8 cellular contexts compared by ENCODE assay signal in the genomic region with DNA sequence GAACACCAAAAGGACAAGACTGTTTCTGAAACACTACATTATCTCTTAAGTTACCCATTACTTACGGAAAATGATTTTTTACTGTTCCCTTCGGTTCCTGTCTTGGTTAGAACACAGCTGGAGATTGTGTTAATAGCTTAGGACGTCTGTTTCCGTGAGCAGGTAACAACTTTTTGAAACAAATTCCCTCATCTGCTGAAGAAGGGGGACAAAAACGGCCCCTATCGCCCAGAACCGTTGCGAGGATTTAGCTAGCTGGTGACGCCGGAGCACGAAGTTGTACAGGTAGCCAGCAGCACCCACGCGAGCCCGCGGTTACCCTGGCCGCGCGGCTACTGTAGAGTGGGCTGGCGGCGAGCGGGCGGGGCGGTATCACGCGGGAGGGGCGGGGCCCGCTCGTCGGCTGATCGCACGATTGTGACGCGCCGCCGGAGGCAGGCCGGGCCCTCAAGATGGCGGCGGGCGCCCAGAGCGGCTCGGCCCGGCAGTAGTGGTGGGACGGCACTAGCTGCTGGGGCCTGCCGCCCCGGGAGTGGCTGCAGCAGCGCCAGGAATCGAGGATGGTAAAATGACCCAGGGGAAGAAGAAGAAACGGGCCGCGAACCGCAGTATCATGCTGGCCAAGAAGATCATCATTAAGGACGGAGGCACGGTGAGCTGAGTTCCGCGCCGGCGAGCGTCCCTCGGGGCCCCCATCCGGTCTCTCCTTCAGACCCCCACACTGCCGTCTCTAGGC.
DNase-seq lines count a peak whose midpoint lies in the region; ATAC-seq and TF ChIP-seq lines count a peak whose summit lies in the region.

No MANE protein-coding gene starts in this region.

- peaks cover 14% of the 10 kb centered on the region for H3K36me3 Mint-ChIP-seq in T-helper 1 cell treated with Interleukin-12 subunit alpha and Interleukin-12 subunit beta and Interleukin-4 antibody, amounts not matched to agents 30 μg/mL and 1 μg/mL, for 36 hours (ENCODE audit: low read depth)

- peak overlapping the region; percentile 86 for H3K4me3 ChIP-seq in right cardiac atrium (ENCODE audit: low read length)
- H3K4me3 ChIP-seq in uterus = peak overlapping the region; percentile 91 to 97

- H3K27ac Mint-ChIP-seq in T-helper 1 cell treated with Interleukin-12 subunit alpha and Interleukin-12 subunit beta and Interleukin-4 antibody, amounts not matched to agents 30 μg/mL and 1 μg/mL, for 36 hours = peak overlapping the region; percentile 97

- peak; percentile 89 for ATAC-seq in HG02798 (IDR thresholded peaks at IDR 0.05; ENCODE audit: poor library complexity, unreplicated experiment)
- peak; percentile 100 for ATAC-seq in right cardiac atrium

- H3K4me1 ChIP-seq in right cardiac atrium (ENCODE audit: control insufficient read depth, insufficient read depth, low read length) = peaks cover 4% of the 10 kb centered on the region
- peaks cover 3 to 6% of the 10 kb centered on the region in 2 donors for H3K4me1 ChIP-seq in uterus

- peak; percentile 88 to 90 (median 89) for DNase-seq in NCI-H1417 (lab: John Stamatoyannopoulos, UW)
- peak in 55 of 56 donors; percentile 31 to 95 (median 79) for DNase-seq in amygdala (lab: John Stamatoyannopoulos, UW)
- peak; percentile 91 to 97 (median 95) for DNase-seq in right cardiac atrium
- DNase-seq in putamen (ENCODE audit: low spot score) = peak; percentile 90
- DNase-seq in uterus = peak; percentile 86 to 87

- TF ChIP-seq POLR2A in GM15510 (IDR thresholded peaks at IDR 0.05; ENCODE audit: borderline replicate concordance, extremely low read depth, insufficient read length) = peak; percentile 96
- TF ChIP-seq POLR2A in uterus (IDR thresholded peaks at IDR 0.05) = peak; percentile 94 to 95

- H3K4me1 Mint-ChIP-seq in T-helper 1 cell treated with Interleukin-12 subunit alpha and Interleukin-12 subunit beta and Interleukin-4 antibody, amounts not matched to agents 30 μg/mL and 1 μg/mL, for 36 hours (ENCODE audit: low read depth) = peaks cover 30% of the 10 kb centered on the region

- peak overlapping the region; percentile 92 for H3K27ac ChIP-seq in right cardiac atrium (ENCODE audit: low read length)
- peak overlapping the region; percentile 96 to 97 for H3K27ac ChIP-seq in uterus

- no peaks in the 10 kb centered on the region for H3K9me3 ChIP-seq in right cardiac atrium (ENCODE audit: control insufficient read depth, low read length)
- no peaks in the 10 kb centered on the region for H3K9me3 ChIP-seq in uterus

- intact Hi-C loops in right cardiac atrium (cut with DNase I) = loop anchor here in 1 of 4 donors (10.0 kb wide), 1 partner anchor 233 kb away; no protein-coding TSS in a partner anchor
- intact Hi-C loops in uterus (cut with DNase I; ENCODE audit: low total_unique reads) = no loop called here

- under 1% methylated on average over 61 of the region's 61 CpGs for WGBS in right cardiac atrium

- H3K27me3 Mint-ChIP-seq in T-helper 1 cell treated with Interleukin-12 subunit alpha and Interleukin-12 subunit beta and Interleukin-4 antibody, amounts not matched to agents 30 μg/mL and 1 μg/mL, for 36 hours (ENCODE audit: low read depth) = no peaks in the 10 kb centered on the region

- TF ChIP-seq CTCF in uterus (IDR thresholded peaks at IDR 0.05) = no peak

- H3K4me3 Mint-ChIP-seq in T-helper 1 cell treated with Interleukin-12 subunit alpha and Interleukin-12 subunit beta and Interleukin-4 antibody, amounts not matched to agents 30 μg/mL and 1 μg/mL, for 36 hours = peak overlapping the region; percentile 93

- no peaks in the 10 kb centered on the region for H3K9me3 Mint-ChIP-seq in T-helper 1 cell treated with Interleukin-12 subunit alpha and Interleukin-12 subunit beta and Interleukin-4 antibody, amounts not matched to agents 30 μg/mL and 1 μg/mL, for 36 hours

- no peaks in the 10 kb centered on the region for H3K36me3 ChIP-seq in uterus

- H3K27me3 ChIP-seq in right cardiac atrium (ENCODE audit: control insufficient read depth, insufficient read depth) (no peaks in the 10 kb centered on the region), uterus (no peaks in the 10 kb centered on the region)

Comparison
In these comparisons a context has a peak if more than half of its experiments do, and no peak if none do; other contexts are left out.
1. Peak in every context shown above with its lines: DNase-seq, ATAC-seq, H3K4me3 ChIP-seq and H3K27ac ChIP-seq.